ENCODE assay signal across 8 cellular contexts in the genomic region with DNA sequence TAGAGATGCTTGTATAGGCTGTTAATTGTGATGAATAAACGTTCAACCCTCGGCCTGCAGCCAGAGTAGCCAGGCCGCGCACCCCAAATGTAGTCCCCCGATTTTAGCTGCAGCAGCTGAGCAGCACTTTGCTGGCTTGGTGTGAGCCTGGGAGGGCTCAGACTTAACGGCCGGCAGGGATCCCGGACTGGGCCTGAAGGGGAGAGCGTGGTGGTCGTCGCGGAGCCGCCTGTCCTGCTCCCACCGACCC. TPM values are rescaled to one million over a fixed set of nuclear protein-coding genes. Genes with fewer than 3 reads are reported as not detected.
A peak's percentile ranks its signal among the peaks of the same experiment; 100 is the strongest.
DNase-seq lines count a peak whose midpoint lies in the region; ATAC-seq and TF ChIP-seq lines count a peak whose summit lies in the region.

No MANE protein-coding gene starts in this region.

- H3K36me3 Mint-ChIP-seq in activated B cell treated with CpG ODN at 0.5 μM for 24 hours (ENCODE audit: low read depth) (peaks cover 46% of the 10 kb centered on the region), glutamatergic neuron (ENCODE audit: unreplicated experiment) (no peaks in the 10 kb centered on the region)

- no peak overlapping the region for H3K27ac Mint-ChIP-seq in activated B cell treated with CpG ODN at 0.5 μM for 24 hours
- peak overlapping the region; percentile 95 for H3K27ac Mint-ChIP-seq in glutamatergic neuron (ENCODE audit: unreplicated experiment)

- CTCF ChIA-PET in activated B cell treated with CpG ODN at 0.5 μM for 24 hours (lab: Charles Lee): no interaction called here

- H3K4me3 Mint-ChIP-seq in activated B cell treated with CpG ODN at 0.5 μM for 24 hours: peak overlapping the region; percentile 89
- peak overlapping the region; percentile 96 for H3K4me3 Mint-ChIP-seq in glutamatergic neuron (ENCODE audit: unreplicated experiment)

- intact Hi-C loops in activated B cell treated with CpG ODN at 0.5 μM for 24 hours (cut with micrococcal nuclease): no loop called here

- ATAC-seq in activated B cell treated with CpG ODN at 0.5 μM for 24 hours (ENCODE audit: low read depth) (no peak), GM18511 (IDR thresholded peaks at IDR 0.05; ENCODE audit: unreplicated experiment) (no peak)

- H3K9me3 Mint-ChIP-seq in activated B cell treated with CpG ODN at 0.5 μM for 24 hours (no peaks in the 10 kb centered on the region), glutamatergic neuron (ENCODE audit: unreplicated experiment) (peaks cover 26% of the 10 kb centered on the region)

- POLR2A ChIA-PET in activated B cell treated with CpG ODN at 0.5 μM for 24 hours (lab: Charles Lee): interaction anchor here (0.8 to 2.7 kb wide), 9 partner anchors 10 to 116 kb away, joined by 3 to 12 read pairs (median 3); a partner anchor contains a TSS

- H3K4me1 Mint-ChIP-seq in activated B cell treated with CpG ODN at 0.5 μM for 24 hours (peaks cover 21% of the 10 kb centered on the region), glutamatergic neuron (ENCODE audit: low read depth, unreplicated experiment) (peaks cover 12% of the 10 kb centered on the region)

- H3K27me3 Mint-ChIP-seq in activated B cell treated with CpG ODN at 0.5 μM for 24 hours (peaks cover 11% of the 10 kb centered on the region), glutamatergic neuron (ENCODE audit: unreplicated experiment) (peaks cover 21% of the 10 kb centered on the region)

- H3K4me3 ChIP-seq in GM12875 (ENCODE audit: low read depth, low read length) (peak overlapping the region; percentile 64), skeletal muscle cell (ENCODE audit: low read depth, low read length) (peak overlapping the region; percentile 83)

- no peak for DNase-seq in activated B cell treated with CpG ODN at 0.5 μM for 24 hours
- no peak for DNase-seq in glutamatergic neuron
- no peak for DNase-seq in skeletal muscle cell (ENCODE audit: low read depth)
- no peak for DNase-seq in NCI-H2196 (lab: John Stamatoyannopoulos, UW; ENCODE audit: unreplicated experiment)
- no peak for DNase-seq in SHP77 (lab: John Stamatoyannopoulos, UW)
- no peak for DNase-seq in dermis blood vessel endothelial cell

- TF ChIP-seq CTCF in GM12875 (IDR thresholded peaks at IDR 0.05; ENCODE audit: borderline replicate concordance, insufficient read depth, low read depth, low read length) (no peak), activated B cell treated with CpG ODN at 0.5 μM for 24 hours (IDR thresholded peaks at IDR 0.05) (no peak), glutamatergic neuron (IDR thresholded peaks at IDR 0.05; ENCODE audit: partially characterized antibody, unreplicated experiment) (no peak)

RNA-seq across cellular contexts. Expression of a gene that starts 11.9 kb away (rescaled TPM):
- total RNA-seq in activated B cell treated with CpG ODN at 0.5 μM for 24 hours (9.1 and 9.3 TPM in 2 replicates), glutamatergic neuron (ENCODE audit: unreplicated experiment) (42.5 TPM), dermis blood vessel endothelial cell (6.1 and 8.4 TPM in 2 replicates)

RNA-seq across cellular contexts. Expression of a gene that starts 12.9 kb away (rescaled TPM):
- 99.6 and 117 TPM in 2 replicates for total RNA-seq in activated B cell treated with CpG ODN at 0.5 μM for 24 hours
- total RNA-seq in glutamatergic neuron (ENCODE audit: unreplicated experiment): 182 TPM
- total RNA-seq in dermis blood vessel endothelial cell: 64.5 and 100 TPM in 2 replicates

RNA-seq across cellular contexts. Expression of a gene that starts 13.2 kb away (rescaled TPM):
- total RNA-seq in activated B cell treated with CpG ODN at 0.5 μM for 24 hours: 6.2 and 8.8 TPM in 2 replicates
- total RNA-seq in glutamatergic neuron (ENCODE audit: unreplicated experiment): 10.9 TPM
- total RNA-seq in dermis blood vessel endothelial cell: 0.93 and 1.2 TPM in 2 replicates

RNA-seq across cellular contexts. Expression of a gene that starts 26.8 kb away (rescaled TPM):
- total RNA-seq in activated B cell treated with CpG ODN at 0.5 μM for 24 hours (45.3 and 51.4 TPM in 2 replicates), glutamatergic neuron (ENCODE audit: unreplicated experiment) (32.6 TPM), dermis blood vessel endothelial cell (20.1 and 21.4 TPM in 2 replicates)
